21 cellular contexts compared by ENCODE assay signal in genomic region chr10:125866421-125867029, GRCh38. TPM values are rescaled to one million over a fixed set of nuclear protein-coding genes. Genes with fewer than 3 reads are reported as not detected.
"Had no signal": no experiment of that assay in that cellular context is flagged by ENCODE, and none has a peak within 500 bp of the region (broad histone marks: within the 10 kb centered on the region; RNA-seq: fewer than 3 reads in every experiment).

No MANE protein-coding gene starts in this region.

- H3K4me1 Mint-ChIP-seq: activated naive CD8-positive, alpha-beta T cell treated with anti-CD3 and anti-CD28 coated beads, Interleukin-2, amount 50 U/mL, for 24 hours; brain; central memory CD8-positive, alpha-beta T cell; WTC11 had no signal

- H3K27me3 Mint-ChIP-seq: activated CD4-positive, alpha-beta memory T cell treated with anti-CD3 and anti-CD28 coated beads for 36 hours; activated naive CD8-positive, alpha-beta T cell treated with anti-CD3 and anti-CD28 coated beads, Interleukin-2, amount 50 U/mL, for 24 hours; brain had no signal

- ATAC-seq: activated naive CD8-positive, alpha-beta T cell treated with anti-CD3 and anti-CD28 coated beads, Interleukin-2, amount 50 U/mL, for 24 hours; left lobe of liver; WTC11 had no signal

- H3K27ac ChIP-seq: colonic mucosa, thoracic aorta, uterus had no signal

- H3K27ac Mint-ChIP-seq: activated CD4-positive, alpha-beta memory T cell treated with anti-CD3 and anti-CD28 coated beads for 36 hours; activated naive CD8-positive, alpha-beta T cell treated with anti-CD3 and anti-CD28 coated beads, Interleukin-2, amount 50 U/mL, for 24 hours; brain; T-helper 2 cell treated with Interferon-gamma antibody and Interleukin-4, amounts not matched to agents 5 μg/mL and 100 μg/mL, for 36 hours; WTC11 had no signal

- H3K9me3 ChIP-seq: colonic mucosa, SK-N-SH, thoracic aorta, uterus had no signal

- DNase-seq: activated CD4-positive, alpha-beta memory T cell treated with anti-CD3 and anti-CD28 coated beads for 36 hours; activated CD4-positive, alpha-beta T cell treated with anti-CD3 and anti-CD28 coated beads for 4 hours; activated naive CD4-positive, alpha-beta T cell treated with Interleukin-2 at 50 U/mL for 16 hours; activated naive CD8-positive, alpha-beta T cell treated with anti-CD3 and anti-CD28 coated beads, Interleukin-2, amount 50 U/mL, for 24 hours; anterior cingulate cortex; colonic mucosa; glutamatergic neuron; hippocampal formation; midbrain; retina; SK-N-SH; stimulated activated CD4-positive, alpha-beta T cell treated with anti-CD3 and anti-CD28 coated beads, Interleukin-2, amount 100 ng/mL, for 24 hours; uterus had no signal

- H3K4me3 ChIP-seq: colonic mucosa, thoracic aorta, uterus had no signal

- H3K4me1 ChIP-seq: colonic mucosa, uterus had no signal

- H3K27me3 ChIP-seq: colonic mucosa, uterus had no signal

- H3K36me3 ChIP-seq: colonic mucosa, uterus had no signal

- H3K9ac ChIP-seq: SK-N-SH had no signal

- H3K4me3 Mint-ChIP-seq: activated CD4-positive, alpha-beta memory T cell treated with anti-CD3 and anti-CD28 coated beads for 36 hours; activated naive CD8-positive, alpha-beta T cell treated with anti-CD3 and anti-CD28 coated beads, Interleukin-2, amount 50 U/mL, for 24 hours; brain; central memory CD8-positive, alpha-beta T cell; T-helper 2 cell treated with Interferon-gamma antibody and Interleukin-4, amounts not matched to agents 5 μg/mL and 100 μg/mL, for 36 hours; WTC11 had no signal

- H3K4me2 ChIP-seq: SK-N-SH had no signal

- H3K36me3 Mint-ChIP-seq: activated CD4-positive, alpha-beta memory T cell treated with anti-CD3 and anti-CD28 coated beads for 36 hours had no signal

- H3K9me3 Mint-ChIP-seq: activated CD4-positive, alpha-beta memory T cell treated with anti-CD3 and anti-CD28 coated beads for 36 hours; activated naive CD8-positive, alpha-beta T cell treated with anti-CD3 and anti-CD28 coated beads, Interleukin-2, amount 50 U/mL, for 24 hours; brain; central memory CD8-positive, alpha-beta T cell; T-helper 2 cell treated with Interferon-gamma antibody and Interleukin-4, amounts not matched to agents 5 μg/mL and 100 μg/mL, for 36 hours; WTC11 had no signal

- FAIRE-seq: islet of Langerhans, TTC549 had no signal

RNA-seq across cellular contexts. Expression of gene FANK1, which starts 29.8 kb away (rescaled TPM):
- total RNA-seq: left lobe of liver, thoracic aorta had no signal
